1 cellular context compared by ENCODE assay signal in the genomic region with DNA sequence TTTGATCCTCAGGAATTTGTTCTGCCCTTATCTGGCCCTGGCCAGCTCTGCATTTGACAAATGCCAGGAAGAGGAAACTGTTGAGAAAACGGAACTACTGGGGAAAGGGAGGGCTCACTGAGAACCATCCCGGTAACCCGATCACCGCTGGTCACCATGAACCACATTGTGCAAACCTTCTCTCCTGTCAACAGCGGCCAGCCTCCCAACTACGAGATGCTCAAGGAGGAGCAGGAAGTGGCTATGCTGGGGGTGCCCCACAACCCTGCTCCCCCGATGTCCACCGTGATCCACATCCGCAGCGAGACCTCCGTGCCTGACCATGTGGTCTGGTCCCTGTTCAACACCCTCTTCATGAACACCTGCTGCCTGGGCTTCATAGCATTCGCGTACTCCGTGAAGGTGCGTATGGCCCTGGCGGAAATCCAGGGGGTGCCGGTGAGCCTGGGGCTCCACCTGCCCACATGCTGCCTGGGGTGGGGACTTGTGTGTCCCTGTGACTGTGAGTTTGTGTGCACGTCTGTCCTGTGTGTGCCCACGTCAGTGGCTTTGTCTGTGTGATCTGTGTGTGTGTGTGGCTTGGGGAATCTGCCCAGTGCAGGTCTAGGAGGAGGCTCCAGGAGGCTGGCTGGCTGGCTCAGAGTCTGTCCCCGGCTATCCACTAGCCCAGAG.
TF ChIP-seq lines count a peak whose summit lies in the region.

No MANE protein-coding gene starts in this region.

TF ChIP-seq in HCT116, 20 proteins besides CTCF, POLR2A, EP300 and RAD21:
- TF ChIP-seq POLR2AphosphoS5 (IDR thresholded peaks at IDR 0.05; ENCODE audit: low read depth, low read length), result peak; percentile 50
